ENCODE assay signal across 12 cellular contexts in the genomic region with DNA sequence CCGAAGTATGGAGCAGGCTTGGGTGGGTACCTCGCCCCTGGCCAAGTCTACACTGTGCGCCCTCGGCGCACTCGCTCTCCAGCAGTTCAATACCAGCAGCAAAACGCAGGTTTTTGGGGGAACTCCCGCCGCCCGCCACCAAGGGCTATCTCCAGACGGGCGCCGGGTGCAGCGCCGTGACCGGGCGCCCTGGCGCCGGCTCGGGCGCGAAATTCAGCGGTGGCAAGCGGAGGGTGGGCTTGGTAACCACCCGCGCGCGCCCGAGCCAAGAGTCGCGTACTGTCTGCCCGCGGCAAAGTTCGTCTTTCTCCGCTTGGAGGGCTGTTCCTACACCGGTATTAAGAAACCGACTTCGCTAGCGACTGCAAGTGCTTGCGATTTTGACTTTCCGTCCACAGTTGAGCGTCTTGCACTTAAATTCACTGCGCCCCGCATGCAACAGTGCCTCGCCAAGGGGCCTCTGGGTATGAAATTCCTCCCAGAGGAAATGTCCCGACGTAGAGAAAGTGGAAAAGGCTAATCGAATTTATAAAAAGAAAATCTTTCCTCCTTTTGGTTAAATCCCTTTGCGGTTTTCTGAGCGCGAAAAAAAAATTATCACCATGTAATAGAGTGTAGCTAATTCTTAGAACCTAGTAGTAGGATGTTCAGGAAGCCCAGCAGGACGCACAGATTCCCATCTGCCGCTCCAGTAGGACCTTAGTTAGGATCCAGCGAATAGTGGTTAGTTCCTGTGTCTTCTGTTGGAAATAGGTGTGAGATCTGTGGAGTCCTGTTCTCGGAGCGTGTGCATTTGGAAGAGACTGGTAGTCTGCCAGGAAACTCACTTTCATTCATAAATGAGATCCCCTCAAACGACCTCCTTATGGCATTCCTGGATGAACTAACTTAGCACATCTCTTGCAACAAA. TPM values are rescaled to one million over a fixed set of nuclear protein-coding genes. Genes with fewer than 3 reads are reported as not detected.
A peak's percentile ranks its signal among the peaks of the same experiment; 100 is the strongest.
DNase-seq lines count a peak whose midpoint lies in the region; ATAC-seq and TF ChIP-seq lines count a peak whose summit lies in the region.
"Had no signal": no experiment of that assay in that cellular context is flagged by ENCODE, and none has a peak within 500 bp of the region (broad histone marks: within the 10 kb centered on the region; RNA-seq: fewer than 3 reads in every experiment).

No MANE protein-coding gene starts in this region.

- H3K27me3 ChIP-seq in colonic mucosa (peaks cover 39% of the 10 kb centered on the region), kidney epithelial cell (ENCODE audit: control insufficient read depth, insufficient read depth, low read length) (no peaks in the 10 kb centered on the region), transverse colon (peaks cover 76% of the 10 kb centered on the region), esophagus muscularis mucosa (peaks cover 0 to 95% (median 45%) of the 10 kb centered on the region in 4 donors)

- CTCF ChIA-PET in activated CD4-positive, alpha-beta memory T cell treated with anti-CD3 and anti-CD28 coated beads for 36 hours (lab: Charles Lee) = no interaction called here

- TF ChIP-seq CTCF in colonic mucosa (IDR thresholded peaks at IDR 0.05) (no peak), kidney epithelial cell (IDR thresholded peaks at IDR 0.05; ENCODE audit: insufficient read depth, low read length, poor library complexity, severe bottlenecking) (no peak), transverse colon (IDR thresholded peaks at IDR 0.05) (no peak), esophagus muscularis mucosa (IDR thresholded peaks at IDR 0.05) (no peak), mesothelial cell of epicardium (IDR thresholded peaks at IDR 0.05; ENCODE audit: unreplicated experiment) (no peak)

- no peaks in the 10 kb centered on the region for H3K9me3 Mint-ChIP-seq in activated CD4-positive, alpha-beta memory T cell treated with anti-CD3 and anti-CD28 coated beads for 36 hours
- H3K9me3 Mint-ChIP-seq in mesothelial cell of epicardium = no peaks in the 10 kb centered on the region

- H3K4me3 ChIP-seq in colonic mucosa (no peak overlapping the region), kidney epithelial cell (ENCODE audit: low read depth, low read length) (peak overlapping the region; percentile 69), transverse colon (peak overlapping the region in 2 of 4 donors; percentile 12 to 36), esophagus muscularis mucosa (peak overlapping the region in 2 of 4 donors; percentile 17 to 28)

- no peak for ATAC-seq in Right ventricle myocardium inferior
- no peak for ATAC-seq in Right ventricle myocardium superior (ENCODE audit: poor library complexity)

- TF ChIP-seq EP300 in transverse colon (IDR thresholded peaks at IDR 0.05; ENCODE audit: low read depth) (no peak), esophagus muscularis mucosa (IDR thresholded peaks at IDR 0.05) (no peak)

- H3K4me1 ChIP-seq in colonic mucosa (no peaks in the 10 kb centered on the region), transverse colon (peaks cover 0 to 30% (median 9%) of the 10 kb centered on the region in 4 donors), esophagus muscularis mucosa (peaks cover 14 to 51% (median 45%) of the 10 kb centered on the region in 4 donors)

- H3K27ac Mint-ChIP-seq in activated CD4-positive, alpha-beta memory T cell treated with anti-CD3 and anti-CD28 coated beads for 36 hours = no peak overlapping the region
- H3K27ac Mint-ChIP-seq in mesothelial cell of epicardium = no peak overlapping the region
- H3K27ac Mint-ChIP-seq: activated CD4-positive, alpha-beta memory T cell treated with anti-CD3 and anti-CD28 coated beads, Interleukin-2, amount 10 ng/mL, durations not matched to agents 7 days and 5 days; B cell had no signal

- H3K4me1 Mint-ChIP-seq in activated CD4-positive, alpha-beta memory T cell treated with anti-CD3 and anti-CD28 coated beads for 36 hours (ENCODE audit: low read depth) = peaks cover 7% of the 10 kb centered on the region
- H3K4me1 Mint-ChIP-seq in mesothelial cell of epicardium = peaks cover 21% of the 10 kb centered on the region
- H3K4me1 Mint-ChIP-seq: B cell had no signal

- H3K9me3 ChIP-seq in colonic mucosa (no peaks in the 10 kb centered on the region), transverse colon (no peaks in the 10 kb centered on the region), esophagus muscularis mucosa (no peaks in the 10 kb centered on the region)
- H3K9me3 ChIP-seq: sigmoid colon had no signal

- DNase-seq in Right ventricle myocardium inferior (ENCODE audit: missing footprints) (peak; percentile 53), Right ventricle myocardium superior (no peak), colonic mucosa (no peak), kidney epithelial cell (ENCODE audit: low read depth) (no peak), transverse colon (no peak), esophagus muscularis mucosa (ENCODE audit: extremely low spot score) (no peak), mesothelial cell of epicardium (ENCODE audit: low spot score in 2 of 2, unreplicated experiment in 2 of 2) (no peak)
- DNase-seq in activated CD4-positive, alpha-beta memory T cell treated with anti-CD3 and anti-CD28 coated beads for 36 hours = no peak
- DNase-seq: activated CD4-positive, alpha-beta memory T cell treated with anti-CD3 and anti-CD28 coated beads, Interleukin-2, amount 10 ng/mL, durations not matched to agents 7 days and 5 days; NCI-H187 treated with DMSO at 0.1 percent for 48 hours; sigmoid colon had no signal

- TF ChIP-seq POLR2A in transverse colon (IDR thresholded peaks at IDR 0.05) = no peak
- TF ChIP-seq POLR2A in esophagus muscularis mucosa (IDR thresholded peaks at IDR 0.05; ENCODE audit: low read depth) = no peak

- intact Hi-C loops in Right ventricle myocardium inferior (cut with DNase I) = no loop called here
- intact Hi-C loops in Right ventricle myocardium superior (cut with DNase I) = no loop called here
- intact Hi-C loops in colonic mucosa (cut with DNase I) = no loop called here
- intact Hi-C loops in transverse colon (cut with DNase I; ENCODE audit: low total_unique reads) = no loop called here
- intact Hi-C loops in activated CD4-positive, alpha-beta memory T cell treated with anti-CD3 and anti-CD28 coated beads for 36 hours (cut with micrococcal nuclease) = no loop called here
- intact Hi-C loops in esophagus muscularis mucosa (cut with DNase I) = no loop called here

- H3K9ac ChIP-seq in colonic mucosa (ENCODE audit: low read depth in 2 of 2, low read length in 2 of 2) = no peak overlapping the region

- peaks cover 53% of the 10 kb centered on the region for H3K27me3 Mint-ChIP-seq in activated CD4-positive, alpha-beta memory T cell treated with anti-CD3 and anti-CD28 coated beads for 36 hours
- peaks cover 87% of the 10 kb centered on the region for H3K27me3 Mint-ChIP-seq in mesothelial cell of epicardium (ENCODE audit: low read depth)

- no peak overlapping the region for H3K4me3 Mint-ChIP-seq in activated CD4-positive, alpha-beta memory T cell treated with anti-CD3 and anti-CD28 coated beads for 36 hours
- no peak overlapping the region for H3K4me3 Mint-ChIP-seq in mesothelial cell of epicardium
- H3K4me3 Mint-ChIP-seq: activated CD4-positive, alpha-beta memory T cell treated with anti-CD3 and anti-CD28 coated beads, Interleukin-2, amount 10 ng/mL, durations not matched to agents 7 days and 5 days; B cell had no signal

- peaks cover 4% of the 10 kb centered on the region for H3K36me3 Mint-ChIP-seq in activated CD4-positive, alpha-beta memory T cell treated with anti-CD3 and anti-CD28 coated beads for 36 hours
- H3K36me3 Mint-ChIP-seq in mesothelial cell of epicardium = no peaks in the 10 kb centered on the region

- peak overlapping the region; percentile 9 for H3K27ac ChIP-seq in colonic mucosa
- H3K27ac ChIP-seq in transverse colon = peak overlapping the region; percentile 20 to 77 (median 66)
- H3K27ac ChIP-seq in esophagus muscularis mucosa (replicated peaks in 1 of 4) = no peak overlapping the region
- H3K27ac ChIP-seq: sigmoid colon had no signal

- WGBS in transverse colon (ENCODE audit: low coverage in 1 of 2), 2 donors = 22 to 28% methylated on average over 11 to 46 of the region's 57 CpGs
- 7% methylated on average over 40 of the region's 57 CpGs for WGBS in esophagus muscularis mucosa

- POLR2A ChIA-PET in activated CD4-positive, alpha-beta memory T cell treated with anti-CD3 and anti-CD28 coated beads for 36 hours (lab: Charles Lee) = no interaction called here

- H3K36me3 ChIP-seq in colonic mucosa (no peaks in the 10 kb centered on the region), kidney epithelial cell (ENCODE audit: control insufficient read depth, insufficient read depth, low read length) (no peaks in the 10 kb centered on the region), transverse colon (no peaks in the 10 kb centered on the region), esophagus muscularis mucosa (no peaks in the 10 kb centered on the region)
- H3K36me3 ChIP-seq: sigmoid colon had no signal

- in situ Hi-C loops in transverse colon (cut with MboI; ENCODE audit: low pct_ligation_motif_present in 1 of 4, low pct_unique_long_range_greater_than_20kb in 1 of 4, low sequenced_read_pairs in 3 of 4) = no loop called here

RNA-seq across cellular contexts. Expression of a gene that starts 5.1 kb away (rescaled TPM):
- total RNA-seq in Right ventricle myocardium inferior (0.08 TPM), Right ventricle myocardium superior (0.46 TPM), colonic mucosa (1 to 10 TPM; 1.7 to 4.1 TPM), kidney epithelial cell (12.3 and 14.8 TPM in 2 replicates), transverse colon (1 to 10 TPM in 2 of 4 donors, under 1 TPM in 1, not detected in 1; 0.41 to 2.6 (median 1.6) TPM), esophagus muscularis mucosa (not detected), mesothelial cell of epicardium (0.32 to 1.1 TPM (median 0.33 TPM) in 3 replicates)
- total RNA-seq in activated CD4-positive, alpha-beta memory T cell treated with anti-CD3 and anti-CD28 coated beads for 36 hours = not detected
- total RNA-seq: activated CD4-positive, alpha-beta memory T cell treated with anti-CD3 and anti-CD28 coated beads, Interleukin-2, amount 10 ng/mL, durations not matched to agents 7 days and 5 days; B cell; sigmoid colon had no signal

Comparison
In these comparisons a context has a peak if more than half of its experiments do, and no peak if none do; other contexts are left out.
1. H3K27ac ChIP-seq: peak in colonic mucosa (single experiment) and transverse colon (4 of 4); none in esophagus muscularis mucosa (0 of 4).